1 cellular context compared by ENCODE assay signal in the genomic region with DNA sequence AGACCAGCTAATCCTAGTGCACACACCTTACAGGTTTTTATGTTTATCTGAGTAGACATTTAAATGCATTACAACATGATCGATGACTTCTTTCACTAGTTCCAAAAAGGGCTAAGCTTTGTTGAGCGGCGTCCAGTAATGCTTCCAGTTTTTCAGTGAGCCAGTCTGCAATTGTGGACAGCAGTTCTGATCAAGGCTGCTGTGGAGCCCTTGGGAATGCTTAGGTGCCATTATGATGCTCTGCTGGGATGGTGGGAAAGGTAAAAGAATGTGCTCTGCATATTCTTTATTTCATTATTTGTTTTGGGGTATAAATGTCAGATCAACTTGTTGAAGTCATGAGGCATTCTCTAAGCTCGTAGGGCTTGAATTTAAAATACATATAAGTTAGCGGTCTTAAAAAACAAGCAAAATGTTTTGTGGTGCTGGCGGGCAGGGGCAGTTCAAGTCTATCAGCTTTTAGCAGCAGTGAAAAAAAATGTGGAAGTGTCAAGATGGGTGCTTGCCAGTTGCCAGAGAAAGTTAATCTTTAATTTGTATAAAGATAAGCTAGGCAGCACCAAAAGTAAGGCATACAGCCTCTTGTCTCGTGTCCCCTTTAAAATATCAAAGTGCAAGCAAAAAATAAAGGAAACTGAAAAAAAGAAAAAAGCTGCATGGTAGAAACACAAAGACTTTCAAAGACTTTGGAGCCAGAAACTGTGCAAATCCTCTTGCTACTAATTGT.
TF ChIP-seq lines count a peak whose summit lies in the region.

No MANE protein-coding gene starts in this region.

TF ChIP-seq in H1, 55 proteins besides CTCF, POLR2A, EP300 and RAD21:
- TF ChIP-seq POLR2AphosphoS5 (IDR thresholded peaks at IDR 0.05; ENCODE audit: low read depth, low read length), result peak; percentile 61; the same call in 1 of the 2 replicates
- TF ChIP-seq POU5F1 (IDR thresholded peaks at IDR 0.05; ENCODE audit: low read depth, low read length), result no peak
TF ChIP-seq in H1: peak in this region for 1.
